7 cellular contexts compared by ENCODE assay signal in genomic region chr18:61581578-61582204, GRCh38.
A peak's percentile ranks its signal among the peaks of the same experiment; 100 is the strongest.
DNase-seq lines count a peak whose midpoint lies in the region; ATAC-seq, FAIRE-seq and TF ChIP-seq lines count a peak whose summit lies in the region.

No MANE protein-coding gene starts in this region.

- H3K27ac Mint-ChIP-seq in central memory CD8-positive, alpha-beta T cell (ENCODE audit: low read depth): no peak overlapping the region

- H3K27ac ChIP-seq in keratinocyte (ENCODE audit: control insufficient read depth, insufficient read depth, low read length): no peak overlapping the region

- H3K27me3 ChIP-seq in keratinocyte (ENCODE audit: control insufficient read depth, extremely low read depth, insufficient read depth, low read length): no peaks in the 10 kb centered on the region

- H3K36me3 ChIP-seq in keratinocyte (ENCODE audit: control insufficient read depth in 2 of 2, extremely low read depth in 1 of 2, insufficient read depth in 2 of 2, low read length in 2 of 2): peaks cover 4 to 9% of the 10 kb centered on the region in 2 experiments

- no peaks in the 10 kb centered on the region for H3K9me1 ChIP-seq in keratinocyte (ENCODE audit: control insufficient read depth, extremely low read depth, insufficient read depth, low read length)

- ATAC-seq in GM18498 (IDR thresholded peaks at IDR 0.05; ENCODE audit: unreplicated experiment) (peak; percentile 95), HG02840 (IDR thresholded peaks at IDR 0.05; ENCODE audit: low FRiP score, unreplicated experiment) (peak; percentile 72)
- peak; percentile 53 to 60 for ATAC-seq in activated CD4-positive, CD25-positive, alpha-beta regulatory T cell treated with anti-CD3 and anti-CD28 coated beads, Interleukin-2, amount 50 U/mL, for 24 hours
- peak; percentile 56 for ATAC-seq in central memory CD8-positive, alpha-beta T cell (replicated peaks; ENCODE audit: extremely low read depth, poor library complexity, severe bottlenecking)

- no peaks in the 10 kb centered on the region for H4K20me1 ChIP-seq in keratinocyte (ENCODE audit: control insufficient read depth, extremely low read depth, insufficient read depth, low read length)

- H3K9ac ChIP-seq in keratinocyte (ENCODE audit: control insufficient read depth, extremely low read depth, insufficient read depth, low read length): peak overlapping the region; percentile 31

- H3K4me1 ChIP-seq in keratinocyte (ENCODE audit: control insufficient read depth, extremely low read depth, insufficient read depth, low read length): peaks cover 9% of the 10 kb centered on the region

- H2AFZ ChIP-seq in keratinocyte (ENCODE audit: control insufficient read depth, low read length): peak overlapping the region; percentile 72

- DNase-seq in NCI-H1930 (lab: John Stamatoyannopoulos, UW): peak; percentile 72 to 78
- DNase-seq in central memory CD8-positive, alpha-beta T cell (ENCODE audit: low spot score in 2 of 2): peak; percentile 39 to 64
- no peak for DNase-seq in keratinocyte (ENCODE audit: low read depth, low spot score)
- DNase-seq in stimulated activated CD4-positive, alpha-beta T cell treated with anti-CD3 and anti-CD28 coated beads, Interleukin-15, amount 100 ng/mL, for 1 hour (ENCODE audit: low read depth in 1 of 2, low spot score in 1 of 2): peak; percentile 46 to 56

- H3K9me3 ChIP-seq in keratinocyte (ENCODE audit: control insufficient read depth, low read depth, low read length): no peaks in the 10 kb centered on the region

- H3K79me2 ChIP-seq in keratinocyte (ENCODE audit: control insufficient read depth, insufficient read depth, low read length): no peaks in the 10 kb centered on the region

- peak overlapping the region; percentile 86 for H3K4me2 ChIP-seq in keratinocyte (ENCODE audit: control insufficient read depth, extremely low read depth, insufficient read depth, low read depth, low read length)

- peaks cover 11% of the 10 kb centered on the region for H3K4me1 Mint-ChIP-seq in central memory CD8-positive, alpha-beta T cell

- H3K36me3 Mint-ChIP-seq in central memory CD8-positive, alpha-beta T cell (ENCODE audit: insufficient read depth): no peaks in the 10 kb centered on the region

- FAIRE-seq in keratinocyte (lab: Jason Lieb, UNC): peak; percentile 23

- peaks cover 52% of the 10 kb centered on the region for H3K27me3 Mint-ChIP-seq in central memory CD8-positive, alpha-beta T cell

- dilution Hi-C loops in keratinocyte (cut with MboI; ENCODE audit: extremely low pct_ligation_motif_present, low sequenced_read_pairs): no loop called here

- TF ChIP-seq CTCF in keratinocyte (optimal IDR thresholded peaks at IDR 0.05 in 1 of 3, IDR thresholded peaks at IDR 0.05 in 1 of 3, conservative IDR thresholded peaks at IDR 0.05 in 1 of 3; ENCODE audit: extremely low read depth in 1 of 3, insufficient read depth in 2 of 3, low read length in 3 of 3): peak; percentile 85 to 99 (median 92)

- peak overlapping the region; percentile 9 for H3K4me3 Mint-ChIP-seq in central memory CD8-positive, alpha-beta T cell

- no peaks in the 10 kb centered on the region for H3K9me3 Mint-ChIP-seq in central memory CD8-positive, alpha-beta T cell

- H3K4me3 ChIP-seq in keratinocyte (ENCODE audit: control insufficient read depth in 2 of 3, extremely low read depth in 1 of 3, insufficient read depth in 2 of 3, low read depth in 1 of 3, low read length in 3 of 3): peak overlapping the region in 2 of 3 experiments; percentile 50 to 62
